In the genomic region with DNA sequence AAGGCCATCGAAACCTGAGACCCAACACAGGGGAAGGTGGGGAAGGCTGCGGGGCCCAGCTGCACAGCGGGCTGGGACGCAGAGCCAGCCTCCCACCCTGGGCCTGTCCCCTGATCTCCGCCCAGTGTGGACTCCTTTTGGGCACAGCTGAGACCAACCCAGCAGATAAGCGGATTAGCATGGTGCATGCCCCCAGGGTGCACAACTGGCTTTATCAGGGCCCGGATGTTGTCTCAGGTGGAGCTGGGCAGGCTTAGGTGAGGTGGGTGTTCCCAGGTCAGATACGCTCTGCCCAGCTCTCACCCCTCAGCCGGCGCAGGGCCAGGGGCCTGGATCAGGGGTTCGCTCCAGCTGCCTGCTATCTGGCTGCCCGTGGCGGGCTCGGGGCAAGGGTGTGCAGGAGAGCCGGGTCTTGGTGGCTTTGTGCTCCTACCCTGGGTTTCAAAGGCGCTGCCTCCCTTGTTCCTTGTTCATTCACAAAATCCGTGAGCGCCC, we compare ENCODE assay signal across 24 cellular contexts. TPM values are rescaled to one million over a fixed set of nuclear protein-coding genes. Genes with fewer than 3 reads are reported as not detected.
DNase-seq lines count a peak whose midpoint lies in the region; ATAC-seq, FAIRE-seq and TF ChIP-seq lines count a peak whose summit lies in the region.
"Had no signal": no experiment of that assay in that cellular context is flagged by ENCODE, and none has a peak within 500 bp of the region (broad histone marks: within the 10 kb centered on the region; RNA-seq: fewer than 3 reads in every experiment).

No MANE protein-coding gene starts in this region.

- H2AFZ ChIP-seq in K562 (ENCODE audit: low read depth, low read length) (no peak overlapping the region), osteoblast (ENCODE audit: low read length) (no peak overlapping the region)

- no peaks in the 10 kb centered on the region for H3K9me3 ChIP-seq in K562 (replicated peaks; ENCODE audit: control insufficient read depth, insufficient read depth, low read depth, low read length)
- H3K9me3 ChIP-seq in osteoblast (ENCODE audit: low read depth, low read length) = peaks cover 2% of the 10 kb centered on the region

- ATAC-seq in K562 (no peak), HG02970 (IDR thresholded peaks at IDR 0.05; ENCODE audit: low FRiP score, unreplicated experiment) (no peak)
- ATAC-seq: left colon, Right ventricle myocardium inferior had no signal

- TF ChIP-seq POLR2A in K562 (conservative IDR thresholded peaks at IDR 0.05) (no peak), H54 (IDR thresholded peaks at IDR 0.05; ENCODE audit: low read depth, low read length) (no peak)

- intact Hi-C loops in K562 (cut with micrococcal nuclease) = no loop called here

- no peak overlapping the region for H3K27ac ChIP-seq in K562 (ENCODE audit: extremely low read depth, low read depth, low read length)
- H3K27ac ChIP-seq in osteoblast (ENCODE audit: low read depth, low read length) = no peak overlapping the region
- H3K27ac ChIP-seq: 22Rv1, psoas muscle, transverse colon had no signal

- CTCF ChIA-PET in K562 (lab: Yijun Ruan, JAX; ENCODE audit: low intra/inter-chr PET ratio) = no interaction called here

- FAIRE-seq in K562 (lab: Jason Lieb, UNC) = no peak
- no peak for FAIRE-seq in H54 (lab: Jason Lieb, UNC)

- WGBS in K562 (ENCODE audit: insufficient coverage, low coverage, missing lambda C conversion rate) = 9% methylated on average over 17 of the region's 18 CpGs

- H3K36me3 ChIP-seq in K562 (ENCODE audit: control insufficient read depth, insufficient read depth, low read length) (no peaks in the 10 kb centered on the region), osteoblast (ENCODE audit: insufficient read depth, low read length) (no peaks in the 10 kb centered on the region)
- H3K36me3 ChIP-seq: transverse colon had no signal

- in situ Hi-C loops in K562 (cut with MboI) = no loop called here

- no peaks in the 10 kb centered on the region; the same call in 1 of the 2 replicates for H4K20me1 ChIP-seq in K562 (replicated peaks; ENCODE audit: control insufficient read depth, insufficient read depth, low read length)
- H4K20me1 ChIP-seq in osteoblast (ENCODE audit: insufficient read depth, low read length) = no peaks in the 10 kb centered on the region

- no peaks in the 10 kb centered on the region for H3K79me2 ChIP-seq in K562 (ENCODE audit: control insufficient read depth, insufficient read depth, low read length)
- no peaks in the 10 kb centered on the region for H3K79me2 ChIP-seq in osteoblast (ENCODE audit: insufficient read depth, low read length)

- no peaks in the 10 kb centered on the region for H3K9me1 ChIP-seq in K562 (ENCODE audit: control insufficient read depth, insufficient read depth, low read length)

- TF ChIP-seq CTCF in K562 (IDR thresholded peaks at IDR 0.05 in 2 of 3, conservative IDR thresholded peaks at IDR 0.05 in 1 of 3; ENCODE audit: insufficient read depth in 2 of 3, low read depth in 1 of 3, low read length in 3 of 3) (no peak), osteoblast (IDR thresholded peaks at IDR 0.05; ENCODE audit: extremely low read depth, low read depth, low read length) (no peak)

- peaks cover 0 to 55% of the 10 kb centered on the region in 2 experiments; a peak in 2 of 5 replicates for H3K27me3 ChIP-seq in K562 (ENCODE audit: control insufficient read depth in 2 of 2, insufficient read depth in 2 of 2, low read length in 2 of 2)
- peaks cover 7% of the 10 kb centered on the region for H3K27me3 ChIP-seq in osteoblast (ENCODE audit: insufficient read depth, low read length)

- no TSS peak for BruUV-seq in K562 (replicated peaks; lab: Mats Ljungman, UMichigan)

- H3K4me2 ChIP-seq in K562 (ENCODE audit: insufficient read depth, low read length) (no peak overlapping the region), osteoblast (ENCODE audit: insufficient read depth, low read length) (no peak overlapping the region)

- H3K4me3 ChIP-seq in K562 (no peak overlapping the region), osteoblast (ENCODE audit: insufficient read depth, low read length) (no peak overlapping the region)
- H3K4me3 ChIP-seq: psoas muscle, transverse colon had no signal

- TF ChIP-seq EP300 in K562 (IDR thresholded peaks at IDR 0.05; ENCODE audit: low read length) = no peak

- TF ChIP-seq RAD21 in K562 (CRISPR knock-in tag; conservative IDR thresholded peaks at IDR 0.05 in 1 of 2, IDR thresholded peaks at IDR 0.05 in 1 of 2) = no peak

- POLR2A ChIA-PET in K562 (lab: Yijun Ruan, JAX) = interaction anchor here (0.6 kb wide), 3 partner anchors 32 to 134 kb away, joined by 3 read pairs; no protein-coding TSS in a partner anchor

- DNase-seq in NCI-H146 (lab: John Stamatoyannopoulos, UW) (peak; percentile 27), NCI-H146 treated with DMSO at 0.1 percent for 48 hours (lab: John Stamatoyannopoulos, UW; ENCODE audit: unreplicated experiment) (no peak), D341Med (ENCODE audit: low spot score) (peak; percentile 30), K562 (ENCODE audit: extremely low read depth in 1 of 4, low spot score in 3 of 4) (no peak), osteoblast (ENCODE audit: insufficient read length, low spot score, missing footprints) (peak; percentile 65), NCI-H2107 (lab: John Stamatoyannopoulos, UW) (no peak), H54 (ENCODE audit: insufficient read length, low spot score) (no peak)
- DNase-seq: activated CD4-positive, alpha-beta T cell treated with anti-CD3 and anti-CD28 coated beads, Interleukin-2, amount 10 ng/mL, durations not matched to agents 24 days and 14 days; activated naive CD4-positive, alpha-beta T cell treated with Interleukin-2 at 50 U/mL for 16 hours; effector CD8-positive, alpha-beta T cell; NCI-H2171; NCI-H524 treated with DMSO at 0.1 percent for 48 hours; psoas muscle; stimulated activated CD4-positive, alpha-beta T cell treated with anti-CD3 and anti-CD28 coated beads, Interleukin-1b, Interleukin-23, amount 100 ng/mL, for 48 hours; stimulated activated naive CD4-positive, alpha-beta T cell treated with Interleukin-2 at 50 U/mL for 16 hours; SW 1271; transverse colon had no signal

- no peak overlapping the region for H3K9ac ChIP-seq in K562 (ENCODE audit: insufficient read depth in 1 of 2, low read depth in 2 of 2, low read length in 2 of 2)

- H3K4me1 ChIP-seq in K562 (replicated peaks in 1 of 2; ENCODE audit: control insufficient read depth in 2 of 2, insufficient read depth in 2 of 2, low read length in 2 of 2) (peaks cover 0 to 14% of the 10 kb centered on the region in 2 experiments; a peak in 1 of 5 replicates), osteoblast (ENCODE audit: insufficient read depth, low read length) (no peaks in the 10 kb centered on the region)
- H3K4me1 ChIP-seq: psoas muscle, transverse colon had no signal

TF ChIP-seq in K562, 482 proteins besides CTCF, POLR2A, EP300 and RAD21:
- TF ChIP-seq ZNF586 (CRISPR knock-in tag; conservative IDR thresholded peaks at IDR 0.05) = no peak
- TF ChIP-seq, protein P1, sequence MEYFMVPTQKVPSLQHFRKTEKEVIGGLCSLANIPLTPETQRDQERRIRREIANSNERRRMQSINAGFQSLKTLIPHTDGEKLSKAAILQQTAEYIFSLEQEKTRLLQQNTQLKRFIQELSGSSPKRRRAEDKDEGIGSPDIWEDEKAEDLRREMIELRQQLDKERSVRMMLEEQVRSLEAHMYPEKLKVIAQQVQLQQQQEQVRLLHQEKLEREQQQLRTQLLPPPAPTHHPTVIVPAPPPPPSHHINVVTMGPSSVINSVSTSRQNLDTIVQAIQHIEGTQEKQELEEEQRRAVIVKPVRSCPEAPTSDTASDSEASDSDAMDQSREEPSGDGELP (CRISPR knock-in tag; IDR thresholded peaks at IDR 0.05; ENCODE audit: borderline replicate concordance) = 0 out of 2 replicates have a peak, but pooled peaks have one; percentile 6

RNA-seq across cellular contexts. Expression of a gene that starts 28.0 kb away (rescaled TPM):
- not detected in 2 replicates for total RNA-seq in K562 (2011; cell fraction: chromatin; rRNA removed; ENCODE audit: low replicate concordance)
- total RNA-seq in K562 (2011; cell fraction: nucleolus; rRNA removed) = not detected in 2 replicates
- not detected in 2 replicates for total RNA-seq in K562 (2011; cell fraction: nucleoplasm; rRNA removed)
- total RNA-seq in K562 (2014; rRNA removed) (not detected in 2 replicates), K562 (2014; rRNA removed; fragmentation: Illumina TruSeq; extraction: Trizol) (not detected in 2 replicates), K562 (2015; rRNA removed; fragmentation: Illumina TruSeq; extraction: Trizol) (not detected in 2 replicates), K562 (2021) (under 0.01 TPM in 1 of 2 replicates, not detected in the other), osteoblast (not detected in 2 replicates)
- polyA plus RNA-seq in K562 (2011; rRNA removed) (not detected in 2 replicates), K562 (2014; fragmentation: Illumina TruSeq; extraction: Trizol) (not detected in 2 replicates), K562 (2014; fragmentation: Nextera tagmentation; extraction: Ambion mirVana) (not detected), K562 (2014; rRNA removed) (not detected in 2 replicates)
- under 0.01 TPM in 1 of 2 replicates, not detected in the other for polyA plus RNA-seq in K562 (2011; cell fraction: cytosol; rRNA removed)
- polyA plus RNA-seq in K562 (2011; cell fraction: nucleus; rRNA removed) = not detected in 2 replicates
- polyA plus RNA-seq in K562 (2012) = under 0.01 TPM in 2 replicates
- polyA minus RNA-seq in K562 (2011; rRNA and poly(A)+ RNA removed) = not detected in 2 replicates
- not detected in 2 replicates for polyA minus RNA-seq in K562 (2011; cell fraction: cytosol; rRNA and poly(A)+ RNA removed)
- not detected in 2 replicates for polyA minus RNA-seq in K562 (2011; cell fraction: nucleus; rRNA and poly(A)+ RNA removed)
- total RNA-seq: activated CD4-positive, alpha-beta T cell treated with anti-CD3 and anti-CD28 coated beads, Interleukin-2, amount 10 ng/mL, durations not matched to agents 24 days and 14 days; fibroblast of lung; Right ventricle myocardium inferior; transverse colon had no signal
- polyA plus RNA-seq: fibroblast of lung, neural cell, psoas muscle had no signal

RNA-seq across cellular contexts. Expression of a gene that starts 55.0 kb away (rescaled TPM):
- 0.05 and 0.49 TPM in 2 replicates for total RNA-seq in K562 (2011; cell fraction: chromatin; rRNA removed; ENCODE audit: low replicate concordance)
- total RNA-seq in K562 (2011; cell fraction: nucleolus; rRNA removed) = under 0.01 TPM in 1 of 2 replicates, not detected in the other
- total RNA-seq in K562 (2011; cell fraction: nucleoplasm; rRNA removed) = 0.08 and 0.59 TPM in 2 replicates
- not detected in 2 replicates for total RNA-seq in K562 (2014; rRNA removed)
- total RNA-seq in K562 (2014; rRNA removed; fragmentation: Illumina TruSeq; extraction: Trizol) = not detected in 2 replicates
- not detected in 2 replicates for total RNA-seq in K562 (2015; rRNA removed; fragmentation: Illumina TruSeq; extraction: Trizol)
- 0.18 and 0.38 TPM in 2 replicates for total RNA-seq in K562 (2021)
- not detected in 2 replicates for polyA plus RNA-seq in K562 (2011; rRNA removed)
- polyA plus RNA-seq in K562 (2011; cell fraction: cytosol; rRNA removed) = not detected in 2 replicates
- not detected in 2 replicates for polyA plus RNA-seq in K562 (2011; cell fraction: nucleus; rRNA removed)
- 0.04 TPM in 1 of 2 replicates, not detected in the other for polyA plus RNA-seq in K562 (2012)
- under 0.01 TPM in 1 of 2 replicates, not detected in the other for polyA plus RNA-seq in K562 (2014; fragmentation: Illumina TruSeq; extraction: Trizol)
- not detected for polyA plus RNA-seq in K562 (2014; fragmentation: Nextera tagmentation; extraction: Ambion mirVana)
- polyA plus RNA-seq in K562 (2014; rRNA removed) = not detected in 2 replicates
- not detected in 2 replicates for polyA minus RNA-seq in K562 (2011; rRNA and poly(A)+ RNA removed)
- not detected in 2 replicates for polyA minus RNA-seq in K562 (2011; cell fraction: cytosol; rRNA and poly(A)+ RNA removed)
- not detected in 2 replicates for polyA minus RNA-seq in K562 (2011; cell fraction: nucleus; rRNA and poly(A)+ RNA removed)
- not detected in 2 replicates for total RNA-seq in osteoblast
- total RNA-seq: activated CD4-positive, alpha-beta T cell treated with anti-CD3 and anti-CD28 coated beads, Interleukin-2, amount 10 ng/mL, durations not matched to agents 24 days and 14 days; fibroblast of lung; Right ventricle myocardium inferior; skeletal muscle tissue had no signal
- polyA plus RNA-seq: fibroblast of lung, neural cell had no signal

Comparison
In these comparisons a context has a peak if more than half of its experiments do, and no peak if none do; other contexts are left out.
1. DNase-seq: peak in NCI-H146 (single experiment), D341Med (single experiment) and osteoblast (single experiment); none in NCI-H146 treated with DMSO at 0.1 percent for 48 hours (single experiment), K562 (0 of 4), NCI-H2107 (single experiment) and H54 (single experiment).